4 cellular contexts compared by ENCODE assay signal in genomic region chr16:57005597-57005996, GRCh38. TPM values are rescaled to one million over a fixed set of nuclear protein-coding genes. Genes with fewer than 3 reads are reported as not detected.
"Had no signal": no experiment of that assay in that cellular context is flagged by ENCODE, and none has a peak within 500 bp of the region (broad histone marks: within the 10 kb centered on the region; RNA-seq: fewer than 3 reads in every experiment).

No MANE protein-coding gene starts in this region.

RNA-seq across cellular contexts. Expression of gene CETP, which starts 43.8 kb away (rescaled TPM):
- total RNA-seq: ascending aorta, osteoblast, right atrium auricular region, vagina had no signal
